27 cellular contexts compared by ENCODE assay signal in the genomic region with DNA sequence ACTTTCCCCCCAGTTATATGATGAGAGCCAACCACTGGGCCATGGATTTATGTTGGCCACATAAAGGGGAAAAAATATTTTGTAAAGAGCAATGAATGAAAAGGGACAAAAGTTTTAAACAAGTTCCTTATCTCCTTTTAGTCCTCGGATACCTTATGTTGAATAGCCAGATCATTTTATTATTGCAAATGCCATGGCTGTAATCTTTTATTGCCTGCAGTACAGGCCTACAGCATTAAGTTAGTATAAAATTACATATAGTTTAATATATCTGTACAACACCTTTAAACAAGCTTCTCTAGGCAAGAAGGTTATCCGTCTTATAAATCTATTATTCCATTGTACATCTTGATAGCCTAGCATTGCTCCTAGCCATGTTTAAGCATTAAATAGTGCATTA.
"Had no signal": no experiment of that assay in that cellular context is flagged by ENCODE, and none has a peak within 500 bp of the region (broad histone marks: within the 10 kb centered on the region; RNA-seq: fewer than 3 reads in every experiment).

No MANE protein-coding gene starts in this region.

- DNase-seq: naive thymus-derived CD4-positive, alpha-beta T cell; nephron progenitor cell; nucleus accumbens; pancreas; psoas muscle; right cardiac atrium; right lobe of liver; sigmoid colon; small intestine; stimulated activated CD4-positive, alpha-beta T cell treated with anti-CD3 and anti-CD28 coated beads, Interleukin-12 subunit alpha, Interleukin-12 subunit beta, amount 100 ng/mL, for 4 hours; stimulated activated CD4-positive, alpha-beta T cell treated with anti-CD3 and anti-CD28 coated beads, Interleukin-1b, Interleukin-23, amount 100 ng/mL, for 48 hours; stimulated activated CD4-positive, alpha-beta T cell treated with anti-CD3 and anti-CD28 coated beads, Interleukin-4, amount 100 ng/mL, for 1 hour; stimulated activated CD4-positive, alpha-beta T cell treated with anti-CD3 and anti-CD28 coated beads, Interleukin-4, amount 100 ng/mL, for 4 hours; stimulated activated CD8-positive, alpha-beta memory T cell treated with anti-CD3 and anti-CD28 coated beads, Interleukin-4, amount 100 ng/mL, for 48 hours; stimulated activated naive CD4-positive, alpha-beta T cell; stimulated activated naive CD8-positive, alpha-beta T cell treated with anti-CD3 and anti-CD28 coated beads, Interleukin-15, amount 100 ng/mL, for 72 hours; stimulated activated naive CD8-positive, alpha-beta T cell treated with anti-CD3 and anti-CD28 coated beads, Interleukin-15, Interleukin-2, amounts not matched to agents 100 U/mL and 50 U/mL, for 24 hours; substantia nigra; testis; tibial artery; transverse colon; upper lobe of right lung; uterus had no signal

- H3K9me3 ChIP-seq: neutrophil, pancreas, right lobe of liver, sigmoid colon, testis, transverse colon, upper lobe of right lung, uterus had no signal

- H3K27me3 ChIP-seq: neutrophil, pancreas, right lobe of liver, sigmoid colon, suprapubic skin, testis, tibial artery, transverse colon, upper lobe of right lung, uterus had no signal

- H3K4me1 ChIP-seq: pancreas, psoas muscle, right lobe of liver, sigmoid colon, testis, tibial artery, upper lobe of right lung, uterus had no signal

- H3K36me3 ChIP-seq: neutrophil, pancreas, right lobe of liver, sigmoid colon, suprapubic skin, tibial artery, transverse colon, upper lobe of right lung, uterus had no signal

- ATAC-seq: naive thymus-derived CD4-positive, alpha-beta T cell; natural killer cell treated with Interleukin-12 subunit alpha and Interleukin-12 subunit beta and Interleukin-15 and Interleukin-18, amount 100 ng/mL, for 72 hours; pancreas; psoas muscle; right cardiac atrium; right lobe of liver; stimulated activated memory B cell treated with anti-CD40 and anti-IgM and Interleukin-4, amounts not matched to agents 10 μg/mL and 1 μg/mL and 100 μg/mL, for 72 hours; stimulated activated naive CD8-positive, alpha-beta T cell treated with anti-CD3 and anti-CD28 coated beads, Interleukin-15, amount 100 ng/mL, for 72 hours; stimulated activated naive CD8-positive, alpha-beta T cell treated with anti-CD3 and anti-CD28 coated beads, Interleukin-15, Interleukin-2, amounts not matched to agents 100 U/mL and 50 U/mL, for 24 hours; upper lobe of right lung had no signal

- H3K27ac ChIP-seq: neutrophil, pancreas, psoas muscle, right lobe of liver, sigmoid colon, suprapubic skin, testis, tibial artery, upper lobe of right lung, uterus had no signal

- H3K4me3 ChIP-seq: pancreas, psoas muscle, right lobe of liver, sigmoid colon, suprapubic skin, testis, tibial artery, transverse colon, upper lobe of right lung, uterus had no signal
